ENCODE assay signal across 1 cellular context in genomic region chr4:1410491-1411325, GRCh38.
A peak's percentile ranks its signal among the peaks of the same experiment; 100 is the strongest.
TF ChIP-seq lines count a peak whose summit lies in the region.

No MANE protein-coding gene starts in this region.

TF ChIP-seq in WTC11, 78 proteins besides CTCF, POLR2A, EP300 and RAD21 (continued from another document):
- TF ChIP-seq AR (CRISPR knock-in tag; IDR thresholded peaks at IDR 0.05) (peak; percentile 94; the same call in 1 of the 2 replicates), ZNF281 (CRISPR knock-in tag; IDR thresholded peaks at IDR 0.05) (peak; percentile 100), JUN (CRISPR knock-in tag; IDR thresholded peaks at IDR 0.05) (peak; percentile 100), MYBL2 (CRISPR knock-in tag; IDR thresholded peaks at IDR 0.05) (peak; percentile 100)
